In genomic region chr10:116168745-116169144, GRCh38 we compare ENCODE assay signal across 7 cellular contexts.
"Had no signal": no experiment of that assay in that cellular context is flagged by ENCODE, and none has a peak within 500 bp of the region (broad histone marks: within the 10 kb centered on the region; RNA-seq: fewer than 3 reads in every experiment).

No MANE protein-coding gene starts in this region.

- DNase-seq: H9, HCEC 1CT, HFFc6 had no signal

- H2AFZ ChIP-seq: GM23338 had no signal

- H3K4me3 Mint-ChIP-seq: GM23338, H9, HFFc6 had no signal

- H3K4me2 ChIP-seq: GM23338 had no signal

- ATAC-seq: GM23338, HepG2, K562 had no signal

- H3K27ac Mint-ChIP-seq: GM23338, HFFc6 had no signal

- H3K27ac ChIP-seq: HL-60 had no signal

- H3K4me3 ChIP-seq: GM23338, K562 had no signal
